In the genomic region with DNA sequence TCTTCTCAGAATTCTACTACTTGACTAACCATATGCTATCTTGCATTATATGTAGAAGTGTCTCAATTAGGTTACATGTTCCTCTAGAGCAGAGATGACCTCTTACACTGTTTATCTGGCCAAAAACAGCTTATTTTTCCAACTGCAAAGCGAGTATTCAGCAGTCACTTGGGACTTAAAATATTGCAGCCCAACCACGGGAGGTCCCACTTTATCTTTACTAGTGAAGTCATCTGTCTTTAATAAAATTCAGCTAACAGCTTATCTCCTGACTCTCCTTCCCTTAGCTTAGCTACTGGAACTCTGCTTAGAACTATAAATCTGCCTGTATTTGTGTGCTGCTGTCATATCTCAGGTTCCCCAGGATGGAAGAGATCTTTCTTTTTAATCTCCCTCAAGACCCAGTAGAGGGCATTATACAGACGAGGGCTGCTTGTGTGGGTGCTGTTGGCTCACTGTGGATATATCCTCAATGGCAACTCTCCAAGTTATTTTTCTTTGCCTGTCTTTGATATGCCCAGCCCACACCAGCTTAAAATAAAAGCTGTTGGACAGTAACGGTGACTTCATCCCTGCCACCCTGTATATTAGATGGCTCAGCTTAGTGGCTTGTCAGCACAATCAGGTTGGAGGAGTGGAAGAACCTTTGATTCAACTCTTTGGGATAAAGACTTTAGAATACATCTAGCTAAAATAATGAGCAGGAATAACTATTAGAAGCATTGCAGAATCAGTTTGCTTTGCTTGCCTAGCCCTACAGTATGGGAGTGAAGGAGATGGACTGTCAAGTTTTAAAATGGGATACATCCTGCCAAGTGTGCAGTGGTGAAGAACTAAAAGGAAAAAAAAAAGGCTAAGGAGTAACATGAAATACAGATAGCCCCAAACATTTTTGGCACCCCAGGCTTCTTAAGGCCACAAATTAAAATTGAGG, we compare ENCODE assay signal across 8 cellular contexts. TPM values are rescaled to one million over a fixed set of nuclear protein-coding genes. Genes with fewer than 3 reads are reported as not detected.
A peak's percentile ranks its signal among the peaks of the same experiment; 100 is the strongest.
DNase-seq lines count a peak whose midpoint lies in the region; ATAC-seq and TF ChIP-seq lines count a peak whose summit lies in the region.

No MANE protein-coding gene starts in this region.

- H3K4me1 Mint-ChIP-seq in activated naive CD8-positive, alpha-beta T cell treated with anti-CD3 and anti-CD28 coated beads, Interleukin-2, amount 50 U/mL, for 24 hours, result peaks cover 80% of the 10 kb centered on the region

- H3K27ac ChIP-seq in hepatocyte (peak overlapping the region; percentile 22), stomach (peak overlapping the region in 4 of 5 donors; percentile 34 to 78 (median 75))

- no peaks in the 10 kb centered on the region for H3K36me3 ChIP-seq in hepatocyte (replicated peaks; ENCODE audit: insufficient read depth, low read depth)
- peaks cover 42 to 75% (median 73%) of the 10 kb centered on the region in 4 donors for H3K36me3 ChIP-seq in stomach

- no peaks in the 10 kb centered on the region for H3K9me3 ChIP-seq in hepatocyte (ENCODE audit: low read depth)
- H3K9me3 ChIP-seq in stomach, result no peaks in the 10 kb centered on the region

- no peaks in the 10 kb centered on the region for H3K9me3 Mint-ChIP-seq in activated naive CD8-positive, alpha-beta T cell treated with anti-CD3 and anti-CD28 coated beads, Interleukin-2, amount 50 U/mL, for 24 hours

- no peak overlapping the region for H3K4me3 ChIP-seq in LNCaP clone FGC (ENCODE audit: low read depth, low read length)
- H3K4me3 ChIP-seq in hepatocyte, result no peak overlapping the region
- H3K4me3 ChIP-seq in stomach, result no peak overlapping the region

- H3K79me2 ChIP-seq in hepatocyte, result peaks cover 16% of the 10 kb centered on the region

- H3K4me3 Mint-ChIP-seq in activated naive CD8-positive, alpha-beta T cell treated with anti-CD3 and anti-CD28 coated beads, Interleukin-2, amount 50 U/mL, for 24 hours, result no peak overlapping the region

- WGBS in hepatocyte (ENCODE audit: low lambda C conversion rate, missing lambda C conversion rate), result 41% methylated on average over 4 of the region's 4 CpGs
- 17 to 30% (median 25%) methylated on average over 4 of the region's 4 CpGs for WGBS in stomach, 5 donors

- TF ChIP-seq POLR2A in stomach (IDR thresholded peaks at IDR 0.05), result no peak

- no peak overlapping the region for H2AFZ ChIP-seq in hepatocyte

- peak overlapping the region; percentile 8 for H3K27ac Mint-ChIP-seq in activated naive CD8-positive, alpha-beta T cell treated with anti-CD3 and anti-CD28 coated beads, Interleukin-2, amount 50 U/mL, for 24 hours

- H3K27me3 ChIP-seq in hepatocyte (no peaks in the 10 kb centered on the region), stomach (no peaks in the 10 kb centered on the region)

- TF ChIP-seq CTCF in LNCaP clone FGC (IDR thresholded peaks at IDR 0.05; ENCODE audit: control insufficient read depth, extremely low read depth, insufficient read depth) (peak; percentile 70), hepatocyte (IDR thresholded peaks at IDR 0.05; ENCODE audit: poor library complexity) (no peak), stomach (IDR thresholded peaks at IDR 0.05) (peak in 2 of 7 experiments; percentile 33 to 41)

- H3K4me2 ChIP-seq in hepatocyte, result no peak overlapping the region

- H3K36me3 Mint-ChIP-seq in activated naive CD8-positive, alpha-beta T cell treated with anti-CD3 and anti-CD28 coated beads, Interleukin-2, amount 50 U/mL, for 24 hours (ENCODE audit: low read depth), result peaks cover 77% of the 10 kb centered on the region

- no peak for TF ChIP-seq EP300 in stomach (IDR thresholded peaks at IDR 0.05)

- DNase-seq in DMS 273 (lab: John Stamatoyannopoulos, UW; ENCODE audit: unreplicated experiment), result peak; percentile 99
- DNase-seq in LNCaP clone FGC (ENCODE audit: low read depth), result peak; percentile 78
- DNase-seq in activated naive CD8-positive, alpha-beta T cell treated with anti-CD3 and anti-CD28 coated beads, Interleukin-2, amount 50 U/mL, for 24 hours, result no peak
- DNase-seq in hepatocyte (ENCODE audit: low spot score), result peak; percentile 62
- no peak for DNase-seq in stomach
- no peak for DNase-seq in ureter (ENCODE audit: low spot score)

- H3K9me2 ChIP-seq in hepatocyte (replicated peaks; ENCODE audit: insufficient read depth), result no peaks in the 10 kb centered on the region

- peak; percentile 31 for ATAC-seq in activated naive CD8-positive, alpha-beta T cell treated with anti-CD3 and anti-CD28 coated beads, Interleukin-2, amount 50 U/mL, for 24 hours
- ATAC-seq in HG02870 (IDR thresholded peaks at IDR 0.05; ENCODE audit: unreplicated experiment) (no peak), HG03342 (IDR thresholded peaks at IDR 0.05; ENCODE audit: unreplicated experiment) (no peak)

- no peaks in the 10 kb centered on the region for H4K20me1 ChIP-seq in hepatocyte (ENCODE audit: insufficient read depth, poor library complexity, severe bottlenecking)

- H3K27me3 Mint-ChIP-seq in activated naive CD8-positive, alpha-beta T cell treated with anti-CD3 and anti-CD28 coated beads, Interleukin-2, amount 50 U/mL, for 24 hours, result no peaks in the 10 kb centered on the region

- H3K4me1 ChIP-seq in hepatocyte (ENCODE audit: insufficient read depth) (no peaks in the 10 kb centered on the region), stomach (peaks cover 23 to 67% (median 52%) of the 10 kb centered on the region in 4 donors)

- intact Hi-C loops in stomach (cut with DNase I; ENCODE audit: low total_unique reads), result loop anchor here (10.0 kb wide), 1 partner anchor 65 kb away; no protein-coding TSS in a partner anchor

RNA-seq across cellular contexts. Expression of a gene that starts 9.6 kb away (rescaled TPM):
- 101 and 148 TPM in 2 replicates for total RNA-seq in hepatocyte
- 70.8 and 86.5 TPM in 2 replicates for polyA plus RNA-seq in hepatocyte
- 100 to 1,000 TPM; 106 to 349 (median 133) TPM for total RNA-seq in stomach
- 100 to 1,000 TPM; 119 to 207 (median 150) TPM for polyA plus RNA-seq in stomach
- total RNA-seq in ureter, result 257 TPM

RNA-seq across cellular contexts. Expression of a gene that starts 40.4 kb away (rescaled TPM):
- total RNA-seq in hepatocyte, result 302 and 388 TPM in 2 replicates
- polyA plus RNA-seq in hepatocyte, result 150 and 181 TPM in 2 replicates
- 100 to 1,000 TPM in 4 of 5 donors, 10 to 100 TPM in 1; 87.5 to 330 (median 142) TPM for total RNA-seq in stomach
- polyA plus RNA-seq in stomach, result 100 to 1,000 TPM in 2 of 3 donors, 10 to 100 TPM in 1; 77.7 to 127 (median 115) TPM
- total RNA-seq in ureter, result 159 TPM

Comparison
In these comparisons a context has a peak if more than half of its experiments do, and no peak if none do; other contexts are left out.
1. DNase-seq: peak in DMS 273 (single experiment), LNCaP clone FGC (single experiment) and hepatocyte (single experiment); none in activated naive CD8-positive, alpha-beta T cell treated with anti-CD3 and anti-CD28 coated beads, Interleukin-2, amount 50 U/mL, for 24 hours (single experiment), stomach (single experiment) and ureter (single experiment).